Comparison of ENCODE assay signal across 8 cellular contexts in genomic region chr9:17063535-17064135, GRCh38.
A peak's percentile ranks its signal among the peaks of the same experiment; 100 is the strongest.
DNase-seq lines count a peak whose midpoint lies in the region; ATAC-seq, FAIRE-seq and TF ChIP-seq lines count a peak whose summit lies in the region.

No MANE protein-coding gene starts in this region.

- H3K27me3 ChIP-seq in astrocyte (ENCODE audit: insufficient read depth, low read length) (no peaks in the 10 kb centered on the region), transverse colon (no peaks in the 10 kb centered on the region)

- H3K9me3 ChIP-seq in astrocyte (ENCODE audit: insufficient read depth, low read depth, low read length) (no peaks in the 10 kb centered on the region), transverse colon (no peaks in the 10 kb centered on the region)

- H3K36me3 ChIP-seq in astrocyte (ENCODE audit: insufficient read depth, low read length) (no peaks in the 10 kb centered on the region), transverse colon (no peaks in the 10 kb centered on the region)

- TF ChIP-seq CTCF in astrocyte (IDR thresholded peaks at IDR 0.05; ENCODE audit: insufficient read depth, low read depth, low read length) (peak; percentile 79), transverse colon (IDR thresholded peaks at IDR 0.05) (peak; percentile 52 to 66 (median 59))

- H3K27me3 Mint-ChIP-seq in astrocyte (ENCODE audit: low read depth, unreplicated experiment): no peaks in the 10 kb centered on the region
- H3K27me3 Mint-ChIP-seq in activated CD8-positive, alpha-beta memory T cell treated with anti-CD3 and anti-CD28 coated beads, Interleukin-2, amount 10 ng/mL, durations not matched to agents 7 days and 5 days: no peaks in the 10 kb centered on the region

- in situ Hi-C loops in transverse colon (cut with MboI; ENCODE audit: low pct_ligation_motif_present in 1 of 4, low pct_unique_long_range_greater_than_20kb in 1 of 4, low sequenced_read_pairs in 3 of 4): no loop called here

- WGBS in transverse colon (ENCODE audit: low coverage in 1 of 2), 2 donors: 20 to 40% methylated on average over 1 to 2 of the region's 2 CpGs

- intact Hi-C loops in transverse colon (cut with DNase I; ENCODE audit: low total_unique reads): no loop called here

- H3K27ac ChIP-seq in astrocyte (ENCODE audit: low read depth, low read length): no peak overlapping the region
- H3K27ac ChIP-seq in transverse colon: no peak overlapping the region

- no peak overlapping the region for H3K4me3 Mint-ChIP-seq in astrocyte (ENCODE audit: unreplicated experiment)
- H3K4me3 Mint-ChIP-seq in activated CD8-positive, alpha-beta memory T cell treated with anti-CD3 and anti-CD28 coated beads, Interleukin-2, amount 10 ng/mL, durations not matched to agents 7 days and 5 days: no peak overlapping the region

- CTCF ChIA-PET in activated CD8-positive, alpha-beta memory T cell treated with anti-CD3 and anti-CD28 coated beads, Interleukin-2, amount 10 ng/mL, durations not matched to agents 7 days and 5 days (lab: Charles Lee): interaction anchor here (0.8 to 1.6 kb wide), 2 partner anchors 17 to 399 kb away, joined by 3 to 6 read pairs; no protein-coding TSS in a partner anchor

- ATAC-seq in GM18505 (IDR thresholded peaks at IDR 0.05; ENCODE audit: unreplicated experiment) (peak; percentile 86), HG03066 (IDR thresholded peaks at IDR 0.05; ENCODE audit: low read depth, unreplicated experiment) (peak; percentile 82)
- no peak for ATAC-seq in activated CD8-positive, alpha-beta memory T cell treated with anti-CD3 and anti-CD28 coated beads, Interleukin-2, amount 10 ng/mL, durations not matched to agents 7 days and 5 days

- H2AFZ ChIP-seq in astrocyte (ENCODE audit: low read depth, low read length): no peak overlapping the region

- H3K9me3 Mint-ChIP-seq in astrocyte (ENCODE audit: unreplicated experiment): no peaks in the 10 kb centered on the region
- no peaks in the 10 kb centered on the region for H3K9me3 Mint-ChIP-seq in activated CD8-positive, alpha-beta memory T cell treated with anti-CD3 and anti-CD28 coated beads, Interleukin-2, amount 10 ng/mL, durations not matched to agents 7 days and 5 days (ENCODE audit: low read depth)

- no peaks in the 10 kb centered on the region for H4K20me1 ChIP-seq in astrocyte (ENCODE audit: insufficient read depth, low read length)

- TF ChIP-seq POLR2A in GM18505 (IDR thresholded peaks at IDR 0.05; ENCODE audit: borderline replicate concordance, extremely low read depth, insufficient read depth, insufficient read length) (no peak), transverse colon (IDR thresholded peaks at IDR 0.05) (no peak)

- no peaks in the 10 kb centered on the region for H3K4me1 Mint-ChIP-seq in astrocyte (ENCODE audit: low read depth, unreplicated experiment)
- no peaks in the 10 kb centered on the region for H3K4me1 Mint-ChIP-seq in activated CD8-positive, alpha-beta memory T cell treated with anti-CD3 and anti-CD28 coated beads, Interleukin-2, amount 10 ng/mL, durations not matched to agents 7 days and 5 days

- H3K4me1 ChIP-seq in astrocyte (ENCODE audit: insufficient read depth, low read length) (no peaks in the 10 kb centered on the region), transverse colon (no peaks in the 10 kb centered on the region)

- H3K4me3 ChIP-seq in astrocyte (ENCODE audit: insufficient read depth, low read depth, low read length): no peak overlapping the region
- H3K4me3 ChIP-seq in transverse colon: no peak overlapping the region

- DNase-seq in AG08396 (ENCODE audit: low spot score) (peak; percentile 53), NCI-H2171 (lab: John Stamatoyannopoulos, UW) (peak; percentile 8), astrocyte (ENCODE audit: low read depth) (peak; percentile 27), iris pigment epithelial cell (ENCODE audit: low read depth) (peak; percentile 64), transverse colon (no peak)
- no peak for DNase-seq in activated CD8-positive, alpha-beta memory T cell treated with anti-CD3 and anti-CD28 coated beads, Interleukin-2, amount 10 ng/mL, durations not matched to agents 7 days and 5 days

- no peak overlapping the region for H3K27ac Mint-ChIP-seq in astrocyte (ENCODE audit: unreplicated experiment)
- H3K27ac Mint-ChIP-seq in activated CD8-positive, alpha-beta memory T cell treated with anti-CD3 and anti-CD28 coated beads, Interleukin-2, amount 10 ng/mL, durations not matched to agents 7 days and 5 days: no peak overlapping the region

- peak; percentile 82 for FAIRE-seq in astrocyte (lab: Jason Lieb, UNC)

- TF ChIP-seq EP300 in transverse colon (IDR thresholded peaks at IDR 0.05; ENCODE audit: low read depth): no peak

- no peak overlapping the region for H3K9ac ChIP-seq in astrocyte (ENCODE audit: low read length)

- no peak overlapping the region for H3K4me2 ChIP-seq in astrocyte (ENCODE audit: low read length)

- no peaks in the 10 kb centered on the region for H3K36me3 Mint-ChIP-seq in astrocyte (ENCODE audit: low read depth, unreplicated experiment)
- H3K36me3 Mint-ChIP-seq in activated CD8-positive, alpha-beta memory T cell treated with anti-CD3 and anti-CD28 coated beads, Interleukin-2, amount 10 ng/mL, durations not matched to agents 7 days and 5 days: no peaks in the 10 kb centered on the region

- no peaks in the 10 kb centered on the region for H3K79me2 ChIP-seq in astrocyte (ENCODE audit: insufficient read depth, low read length)

Comparison
In these comparisons a context has a peak if more than half of its experiments do, and no peak if none do; other contexts are left out.
1. DNase-seq: peak in AG08396 (single experiment), NCI-H2171 (single experiment), astrocyte (single experiment) and iris pigment epithelial cell (single experiment); none in transverse colon (single experiment) and activated CD8-positive, alpha-beta memory T cell treated with anti-CD3 and anti-CD28 coated beads, Interleukin-2, amount 10 ng/mL, durations not matched to agents 7 days and 5 days (single experiment).